13 cellular contexts compared by ENCODE assay signal in genomic region chr9:105141448-105142101, GRCh38.
DNase-seq lines count a peak whose midpoint lies in the region; ATAC-seq and TF ChIP-seq lines count a peak whose summit lies in the region.
"Had no signal": no experiment of that assay in that cellular context is flagged by ENCODE, and none has a peak within 500 bp of the region (broad histone marks: within the 10 kb centered on the region; RNA-seq: fewer than 3 reads in every experiment).

No MANE protein-coding gene starts in this region.

- H3K27ac Mint-ChIP-seq in brain (peak overlapping the region in 4 of 5 experiments; percentile 35 to 77 (median 63)), mesothelial cell of epicardium (no peak overlapping the region)
- no peak overlapping the region for H3K27ac Mint-ChIP-seq in T-helper 2 cell treated with Interferon-gamma antibody and Interleukin-4, amounts not matched to agents 5 μg/mL and 100 μg/mL, for 36 hours
- no peak overlapping the region for H3K27ac Mint-ChIP-seq in effector memory CD8-positive, alpha-beta T cell
- H3K27ac Mint-ChIP-seq: progenitor cell of endocrine pancreas had no signal

- H3K27ac ChIP-seq in gastrocnemius medialis: no peak overlapping the region

- H3K4me3 Mint-ChIP-seq in brain (no peak overlapping the region), mesothelial cell of epicardium (no peak overlapping the region)
- no peak overlapping the region for H3K4me3 Mint-ChIP-seq in T-helper 2 cell treated with Interferon-gamma antibody and Interleukin-4, amounts not matched to agents 5 μg/mL and 100 μg/mL, for 36 hours
- H3K4me3 Mint-ChIP-seq in effector memory CD8-positive, alpha-beta T cell: no peak overlapping the region

- peak; percentile 97 for ATAC-seq in GM21367 (IDR thresholded peaks at IDR 0.05; ENCODE audit: unreplicated experiment)
- ATAC-seq in HG03139 (IDR thresholded peaks at IDR 0.05; ENCODE audit: unreplicated experiment): peak; percentile 91
- ATAC-seq in gastrocnemius medialis: no peak
- ATAC-seq in effector memory CD8-positive, alpha-beta T cell (replicated peaks): no peak
- ATAC-seq: HCT116 had no signal

- no peak for TF ChIP-seq POLR2A in gastrocnemius medialis (IDR thresholded peaks at IDR 0.05)

- no peaks in the 10 kb centered on the region for H3K27me3 ChIP-seq in gastrocnemius medialis

- H3K9me3 ChIP-seq in gastrocnemius medialis: no peaks in the 10 kb centered on the region

- H3K36me3 Mint-ChIP-seq in brain (no peaks in the 10 kb centered on the region), mesothelial cell of epicardium (no peaks in the 10 kb centered on the region)
- H3K36me3 Mint-ChIP-seq in T-helper 2 cell treated with Interferon-gamma antibody and Interleukin-4, amounts not matched to agents 5 μg/mL and 100 μg/mL, for 36 hours (ENCODE audit: low read depth): no peaks in the 10 kb centered on the region
- no peaks in the 10 kb centered on the region for H3K36me3 Mint-ChIP-seq in effector memory CD8-positive, alpha-beta T cell (ENCODE audit: insufficient read depth)
- H3K36me3 Mint-ChIP-seq: CD4-positive, alpha-beta memory T cell had no signal

- H3K36me3 ChIP-seq in gastrocnemius medialis: no peaks in the 10 kb centered on the region

- no peaks in the 10 kb centered on the region for H3K27me3 Mint-ChIP-seq in brain
- H3K27me3 Mint-ChIP-seq in mesothelial cell of epicardium (ENCODE audit: low read depth): no peaks in the 10 kb centered on the region
- peaks cover 24% of the 10 kb centered on the region for H3K27me3 Mint-ChIP-seq in T-helper 2 cell treated with Interferon-gamma antibody and Interleukin-4, amounts not matched to agents 5 μg/mL and 100 μg/mL, for 36 hours (ENCODE audit: low read depth)
- H3K27me3 Mint-ChIP-seq in effector memory CD8-positive, alpha-beta T cell: peaks cover 19 to 64% of the 10 kb centered on the region in 2 donors

- no peaks in the 10 kb centered on the region for H3K4me1 ChIP-seq in gastrocnemius medialis

- in situ Hi-C loops in GM13977 (cut with MboI; ENCODE audit: low pct_unique_long_range_greater_than_20kb, low sequenced_read_pairs, unreplicated experiment) (no loop called here), gastrocnemius medialis (cut with MboI; ENCODE audit: low sequenced_read_pairs in 4 of 4) (no loop called here)

- intact Hi-C loops in gastrocnemius medialis (cut with DNase I; ENCODE audit: low total_unique reads): no loop called here

- H3K4me1 Mint-ChIP-seq in brain (peaks cover 41% of the 10 kb centered on the region), mesothelial cell of epicardium (peaks cover 2% of the 10 kb centered on the region)
- H3K4me1 Mint-ChIP-seq in T-helper 2 cell treated with Interferon-gamma antibody and Interleukin-4, amounts not matched to agents 5 μg/mL and 100 μg/mL, for 36 hours (ENCODE audit: low read depth): peaks cover 3% of the 10 kb centered on the region
- peaks cover 0 to 6% of the 10 kb centered on the region in 2 donors for H3K4me1 Mint-ChIP-seq in effector memory CD8-positive, alpha-beta T cell (ENCODE audit: low read depth in 2 of 2)

- no peak for TF ChIP-seq CTCF in GM13977 (IDR thresholded peaks at IDR 0.05; ENCODE audit: extremely low read depth, insufficient read depth, missing control alignments)
- TF ChIP-seq CTCF in brain (conservative IDR thresholded peaks at IDR 0.05): no peak
- TF ChIP-seq CTCF in mesothelial cell of epicardium (IDR thresholded peaks at IDR 0.05; ENCODE audit: unreplicated experiment): no peak
- TF ChIP-seq CTCF in gastrocnemius medialis (IDR thresholded peaks at IDR 0.05 in 4 of 5, conservative IDR thresholded peaks at IDR 0.05 in 1 of 5): no peak

- H3K9me3 Mint-ChIP-seq in brain (peaks cover 0 to 6% (median 0%) of the 10 kb centered on the region in 5 experiments), mesothelial cell of epicardium (no peaks in the 10 kb centered on the region)
- no peaks in the 10 kb centered on the region for H3K9me3 Mint-ChIP-seq in T-helper 2 cell treated with Interferon-gamma antibody and Interleukin-4, amounts not matched to agents 5 μg/mL and 100 μg/mL, for 36 hours
- no peaks in the 10 kb centered on the region for H3K9me3 Mint-ChIP-seq in effector memory CD8-positive, alpha-beta T cell
- H3K9me3 Mint-ChIP-seq: CD4-positive, alpha-beta memory T cell had no signal

- DNase-seq in GM13977 (ENCODE audit: low spot score) (peak; percentile 38), mesothelial cell of epicardium (ENCODE audit: low spot score in 2 of 2, unreplicated experiment in 2 of 2) (no peak), gastrocnemius medialis (no peak)
- DNase-seq in T-helper 2 cell treated with Interferon-gamma antibody and Interleukin-4, amounts not matched to agents 5 μg/mL and 100 μg/mL, for 36 hours (ENCODE audit: low spot score): no peak
- DNase-seq in effector memory CD8-positive, alpha-beta T cell: no peak
- DNase-seq: activated CD4-positive, alpha-beta T cell treated with anti-CD3 and anti-CD28 coated beads, Interleukin-2, amount 50 U/mL, for 48 hours; CD4-positive, alpha-beta memory T cell; NCI-H510A treated with DMSO at 0.1 percent for 48 hours had no signal

- no peak overlapping the region for H3K4me3 ChIP-seq in gastrocnemius medialis

Comparison
In these comparisons a context has a peak if more than half of its experiments do, and no peak if none do; other contexts are left out.
1. ATAC-seq: peak in GM21367 (single experiment) and HG03139 (single experiment); none in gastrocnemius medialis (0 of 2) and effector memory CD8-positive, alpha-beta T cell (single experiment).
2. H3K27ac Mint-ChIP-seq: peak in brain (4 of 5); none in mesothelial cell of epicardium (single experiment), T-helper 2 cell treated with Interferon-gamma antibody and Interleukin-4, amounts not matched to agents 5 μg/mL and 100 μg/mL, for 36 hours (single experiment) and effector memory CD8-positive, alpha-beta T cell (0 of 2).